ENCODE assay signal across 17 cellular contexts in genomic region chr11:116707250-116707649, GRCh38.
DNase-seq lines count a peak whose midpoint lies in the region; ATAC-seq, FAIRE-seq and TF ChIP-seq lines count a peak whose summit lies in the region.
"Had no signal": no experiment of that assay in that cellular context is flagged by ENCODE, and none has a peak within 500 bp of the region (broad histone marks: within the 10 kb centered on the region; RNA-seq: fewer than 3 reads in every experiment).

No MANE protein-coding gene starts in this region.

- H3K79me2 ChIP-seq in neural progenitor cell (ENCODE audit: low read depth) = no peaks in the 10 kb centered on the region

- no peak overlapping the region for H2AFZ ChIP-seq in neural progenitor cell (replicated peaks)

- H3K4me1 Mint-ChIP-seq in neural progenitor cell = peaks cover 27% of the 10 kb centered on the region
- H3K4me1 Mint-ChIP-seq: activated CD4-positive, alpha-beta T cell treated with anti-CD3 and anti-CD28 coated beads, Interleukin-2, amount 10 ng/mL, durations not matched to agents 24 days and 14 days had no signal

- no peak overlapping the region for H3K4me3 Mint-ChIP-seq in neural progenitor cell
- H3K4me3 Mint-ChIP-seq: activated CD4-positive, alpha-beta T cell treated with anti-CD3 and anti-CD28 coated beads, Interleukin-2, amount 10 ng/mL, durations not matched to agents 24 days and 14 days had no signal

- H3K4me3 ChIP-seq in neural progenitor cell = no peak overlapping the region
- H3K4me3 ChIP-seq: HAP-1 had no signal

- no peak overlapping the region for H3K27ac ChIP-seq in neural progenitor cell

- H3K9me3 ChIP-seq in neural progenitor cell (ENCODE audit: low read depth) = no peaks in the 10 kb centered on the region
- H3K9me3 ChIP-seq: HAP-1 had no signal

- H3K36me3 Mint-ChIP-seq in neural progenitor cell = no peaks in the 10 kb centered on the region

- peaks cover 7% of the 10 kb centered on the region for H3K27me3 Mint-ChIP-seq in neural progenitor cell (ENCODE audit: insufficient read depth, low read depth)

- H3K27ac Mint-ChIP-seq in neural progenitor cell = no peak overlapping the region
- H3K27ac Mint-ChIP-seq: activated CD4-positive, alpha-beta T cell treated with anti-CD3 and anti-CD28 coated beads, Interleukin-2, amount 10 ng/mL, durations not matched to agents 24 days and 14 days had no signal

- H3F3A ChIP-seq in neural progenitor cell (ENCODE audit: low read depth) = peaks cover 6% of the 10 kb centered on the region

- no peak for FAIRE-seq in GM12891 (lab: Jason Lieb, UNC)
- FAIRE-seq: GM19239 had no signal

- H3K9ac ChIP-seq in neural progenitor cell = no peak overlapping the region

- H3K27me3 ChIP-seq in neural progenitor cell = no peaks in the 10 kb centered on the region

- no peaks in the 10 kb centered on the region for H3K9me3 Mint-ChIP-seq in neural progenitor cell
- H3K9me3 Mint-ChIP-seq: activated CD4-positive, alpha-beta T cell treated with anti-CD3 and anti-CD28 coated beads, Interleukin-2, amount 10 ng/mL, durations not matched to agents 24 days and 14 days had no signal

- TF ChIP-seq CTCF in neural progenitor cell (IDR thresholded peaks at IDR 0.05) = no peak

- DNase-seq in HT-29 (ENCODE audit: low spot score) (peak; percentile 16), NCI-H345 (lab: John Stamatoyannopoulos, UW) (peak; percentile 72), cerebellum (ENCODE audit: low spot score) (peak; percentile 61), mucosa of gallbladder (ENCODE audit: low spot score) (peak; percentile 21), GM12891 (ENCODE audit: insufficient read length, low spot score) (no peak), neural progenitor cell (ENCODE audit: low spot score) (no peak)
- DNase-seq: activated CD4-positive, alpha-beta T cell treated with anti-CD3 and anti-CD28 coated beads, Interleukin-2, amount 10 ng/mL, durations not matched to agents 24 days and 14 days; activated naive CD4-positive, alpha-beta T cell; kidney glomerular epithelial cell; NCI-H524 treated with DMSO at 0.1 percent for 48 hours; stimulated activated CD4-positive, alpha-beta T cell treated with anti-CD3 and anti-CD28 coated beads, Interleukin-2, amount 100 ng/mL, for 24 hours; stimulated activated naive CD4-positive, alpha-beta T cell treated with Interleukin-2 at 50 U/mL for 16 hours had no signal

- no peaks in the 10 kb centered on the region for H3K36me3 ChIP-seq in neural progenitor cell
- H3K36me3 ChIP-seq: HAP-1 had no signal

- no peak overlapping the region for H3K4me2 ChIP-seq in neural progenitor cell

- ATAC-seq in GM19467 (IDR thresholded peaks at IDR 0.05; ENCODE audit: unreplicated experiment) (no peak), HG03354 (IDR thresholded peaks at IDR 0.05; ENCODE audit: poor library complexity, severe bottlenecking, unreplicated experiment) (no peak)
- ATAC-seq: SK-N-SH treated with all-trans-retinoic acid at 6 μM for 48 hours had no signal

- TF ChIP-seq POLR2A in GM12891 (IDR thresholded peaks at IDR 0.05; ENCODE audit: low read depth, low read length) = no peak

- H4K20me1 ChIP-seq in neural progenitor cell (ENCODE audit: low read depth) = no peaks in the 10 kb centered on the region

- H3K4me1 ChIP-seq in neural progenitor cell = peaks cover 26% of the 10 kb centered on the region
- H3K4me1 ChIP-seq: HAP-1 had no signal

TF ChIP-seq in GM12891, 5 proteins besides CTCF, POLR2A, EP300 and RAD21:
- TF ChIP-seq SPI1 (IDR thresholded peaks at IDR 0.05; ENCODE audit: low read depth, low read length) (no peak), TAF1 (IDR thresholded peaks at IDR 0.05; ENCODE audit: low read depth, low read length) (no peak), PAX5 (IDR thresholded peaks at IDR 0.05; ENCODE audit: insufficient read depth, low read length, severe bottlenecking) (no peak), POLR2AphosphoS5 (IDR thresholded peaks at IDR 0.05; ENCODE audit: low read depth, low read length) (no peak), POU2F2 (IDR thresholded peaks at IDR 0.05; ENCODE audit: low read depth, low read length) (no peak)

Comparison
In these comparisons a context has a peak if more than half of its experiments do, and no peak if none do; other contexts are left out.
1. DNase-seq: peak in HT-29 (single experiment), NCI-H345 (single experiment), cerebellum (single experiment) and mucosa of gallbladder (single experiment); none in GM12891 (single experiment) and neural progenitor cell (single experiment).